Comparison of ENCODE assay signal across 8 cellular contexts in the genomic region with DNA sequence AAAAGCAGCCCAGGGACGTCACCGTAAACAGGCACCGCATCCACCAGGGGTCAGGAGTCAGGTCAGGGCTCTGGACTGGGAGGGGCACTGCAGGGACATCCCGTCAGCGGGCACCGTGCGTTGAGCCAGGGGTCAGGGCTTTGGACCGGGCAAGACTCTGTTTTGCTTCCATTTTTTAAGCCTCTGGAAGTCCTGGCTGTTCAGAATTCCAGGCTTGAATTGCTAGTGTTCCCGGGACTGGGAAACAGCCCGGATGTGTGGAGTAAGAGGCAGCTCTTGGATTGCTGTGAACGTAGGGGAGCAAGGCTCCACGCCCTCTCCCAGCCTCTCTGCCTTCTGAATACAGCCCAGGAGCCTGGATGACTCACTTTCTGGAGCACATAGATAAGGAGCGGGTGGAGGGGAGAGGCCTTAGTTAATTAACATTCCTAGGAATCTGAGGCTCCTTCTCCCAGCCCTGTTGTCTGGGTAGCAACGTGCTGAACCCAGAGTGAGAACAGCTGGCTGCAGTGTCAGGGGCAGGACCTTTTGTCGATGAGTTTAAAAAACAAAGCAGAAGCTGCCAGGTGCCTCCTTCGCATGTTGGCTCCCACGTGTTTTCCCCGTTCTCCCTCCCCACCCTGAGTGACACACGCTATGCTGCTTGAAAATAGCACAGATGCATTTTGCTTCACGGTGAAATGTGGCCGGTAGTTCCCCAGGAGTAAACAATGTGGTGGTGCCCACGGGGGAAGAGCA. TPM values are rescaled to one million over a fixed set of nuclear protein-coding genes. Genes with fewer than 3 reads are reported as not detected.
DNase-seq lines count a peak whose midpoint lies in the region; ATAC-seq, FAIRE-seq and TF ChIP-seq lines count a peak whose summit lies in the region.

No MANE protein-coding gene starts in this region.

- TF ChIP-seq EP300 in HepG2 (IDR thresholded peaks at IDR 0.05; ENCODE audit: low read depth in 2 of 2, low read length in 2 of 2) (no peak), HepG2 (CRISPR knock-in tag; IDR thresholded peaks at IDR 0.05; ENCODE audit: borderline replicate concordance) (no peak)

- CTCF ChIA-PET in HEK293T (lab: Yijun Ruan, JAX) = interaction anchor here (0.6 kb wide), 1 partner anchor 91 kb away, joined by 3 read pairs; no protein-coding TSS in a partner anchor
- CTCF ChIA-PET in HepG2 (lab: Yijun Ruan, JAX; ENCODE audit: low intra/inter-chr PET ratio, low total read pairs) = no interaction called here

- 14% methylated on average over 22 of the region's 22 CpGs for WGBS in HepG2 (ENCODE audit: low lambda C conversion rate)

- H3K4me3 ChIP-seq in HepG2 (replicated peaks in 1 of 3; ENCODE audit: insufficient read depth in 1 of 3, low read depth in 2 of 3, low read length in 3 of 3) (peak overlapping the region; percentile 4 to 49 (median 39); a peak in 4 of 6 replicates), subcutaneous abdominal adipose tissue (ENCODE audit: low read depth in 1 of 5, low read length in 5 of 5) (peak overlapping the region in 4 of 5 donors; percentile 36 to 47 (median 44))

- BruUV-seq in HepG2 (replicated peaks; lab: Mats Ljungman, UMichigan) = no TSS peak

- ATAC-seq in HepG2 = peak; percentile 91

- in situ Hi-C loops in HepG2 (cut with HindIII; ENCODE audit: extremely low pct_ligation_motif_present, low pct_unique_long_range_greater_than_20kb) = no loop called here

- H3K27me3 ChIP-seq in HepG2 (ENCODE audit: control insufficient read depth in 1 of 2, insufficient read depth in 2 of 2, low read length in 2 of 2) (no peaks in the 10 kb centered on the region), subcutaneous abdominal adipose tissue (ENCODE audit: control insufficient read depth in 5 of 5, insufficient read depth in 4 of 5, low read length in 5 of 5) (no peaks in the 10 kb centered on the region)

- H3K27ac ChIP-seq in HepG2 (ENCODE audit: extremely low read length, insufficient read depth, low read length) (peak overlapping the region; percentile 81), subcutaneous abdominal adipose tissue (ENCODE audit: low read depth, low read length) (peak overlapping the region; percentile 64)

- peaks cover 93% of the 10 kb centered on the region for H3K79me2 ChIP-seq in HepG2 (ENCODE audit: insufficient read depth, low read length)

- H3K36me3 ChIP-seq in HepG2 (replicated peaks in 1 of 2; ENCODE audit: control insufficient read depth in 1 of 2, insufficient read depth in 2 of 2, low read length in 2 of 2) (peaks cover 10 to 16% of the 10 kb centered on the region in 2 experiments; a peak in 3 of 5 replicates), subcutaneous abdominal adipose tissue (ENCODE audit: control insufficient read depth in 5 of 5, insufficient read depth in 5 of 5, low read length in 5 of 5) (no peaks in the 10 kb centered on the region)

- FAIRE-seq in HepG2 (lab: Jason Lieb, UNC) = peak; percentile 77

- no peak overlapping the region for H2AFZ ChIP-seq in HepG2 (ENCODE audit: low read length)

- no peak for TF ChIP-seq POLR2A in HepG2 (IDR thresholded peaks at IDR 0.05; ENCODE audit: insufficient read depth in 1 of 2, low read depth in 2 of 2, low read length in 2 of 2)

- H3K4me1 ChIP-seq in HepG2 (ENCODE audit: insufficient read depth, low read length) = peaks cover 67% of the 10 kb centered on the region
- peaks cover 6 to 27% (median 17%) of the 10 kb centered on the region in 5 donors for H3K4me1 ChIP-seq in subcutaneous abdominal adipose tissue (ENCODE audit: control insufficient read depth in 5 of 5, insufficient read depth in 5 of 5, low read length in 5 of 5)

- POLR2A ChIA-PET in HEK293T (lab: Yijun Ruan, JAX) = no interaction called here
- POLR2A ChIA-PET in HepG2 (lab: Yijun Ruan, JAX) = interaction anchor here (1.2 to 2.9 kb wide), 2 partner anchors 10 to 45 kb away, joined by 7 to 14 read pairs; no protein-coding TSS in a partner anchor

- intact Hi-C loops in HepG2 (cut with micrococcal nuclease; ENCODE audit: unreplicated experiment) = loop anchor here (1.0 kb wide), 1 partner anchor 10 kb away; no protein-coding TSS in a partner anchor

- H3K4me2 ChIP-seq in HepG2 (ENCODE audit: low read depth, low read length) = peak overlapping the region; percentile 78

- peak; percentile 70 for TF ChIP-seq CTCF in HepG2 (CRISPR knock-in tag; IDR thresholded peaks at IDR 0.05)

- H4K20me1 ChIP-seq in HepG2 (ENCODE audit: insufficient read depth, low read length) = peaks cover 40% of the 10 kb centered on the region; the same call in 1 of the 2 replicates

- 0 out of 2 replicates have a peak, but pooled peaks have one; percentile 38 for TF ChIP-seq RAD21 in HepG2 (CRISPR knock-in tag; IDR thresholded peaks at IDR 0.05)

- DNase-seq in NCI-H1092 treated with DMSO at 0.1 percent for 48 hours (lab: John Stamatoyannopoulos, UW) (peak; percentile 35), NCI-H1092 (lab: John Stamatoyannopoulos, UW) (no peak), HEK293T (ENCODE audit: extremely low spot score) (peak; percentile 47), NCI-H69 (lab: John Stamatoyannopoulos, UW) (peak; percentile 88), dermis blood vessel endothelial cell (peak; percentile 100), HepG2 (ENCODE audit: low spot score) (peak; percentile 76), GM19238 (ENCODE audit: insufficient read length, low spot score) (no peak)

- H3K9me3 ChIP-seq in HepG2 (ENCODE audit: low read length) (peaks cover 10% of the 10 kb centered on the region), subcutaneous abdominal adipose tissue (ENCODE audit: control insufficient read depth in 5 of 5, low read length in 5 of 5) (peaks cover 0 to 10% (median 3%) of the 10 kb centered on the region in 5 donors)

- H3K9ac ChIP-seq in HepG2 (ENCODE audit: insufficient read depth, low read depth, low read length) (peak overlapping the region; percentile 53), subcutaneous abdominal adipose tissue (ENCODE audit: low read length in 5 of 5) (peak overlapping the region in 3 of 5 donors; percentile 13 to 71 (median 51))

TF ChIP-seq in HEK293T, 16 proteins besides CTCF, POLR2A, EP300 and RAD21:
- TF ChIP-seq ELF4 (IDR thresholded peaks at IDR 0.05) (no peak), TARDBP (IDR thresholded peaks at IDR 0.05) (no peak), ZNF384 (IDR thresholded peaks at IDR 0.05) (0 out of 2 replicates have a peak, but pooled peaks have one; percentile 15), L3MBTL2 (conservative IDR thresholded peaks at IDR 0.05) (0 out of 2 replicates have a peak, but pooled peaks have one; percentile 30)

TF ChIP-seq in HepG2, 621 proteins besides CTCF, POLR2A, EP300 and RAD21 (continues in another document):
- TF ChIP-seq GTF2F1 (IDR thresholded peaks at IDR 0.05; ENCODE audit: low read length) (no peak), ZNF775 (CRISPR knock-in tag; IDR thresholded peaks at IDR 0.05; ENCODE audit: borderline replicate concordance) (no peak), DNMT3B (CRISPR knock-in tag; conservative IDR thresholded peaks at IDR 0.05) (no peak), ZSCAN30 (CRISPR knock-in tag; IDR thresholded peaks at IDR 0.05) (no peak), ZNF780A (CRISPR knock-in tag; IDR thresholded peaks at IDR 0.05) (no peak), TOPORS (CRISPR knock-in tag; IDR thresholded peaks at IDR 0.05) (no peak), MED8 (CRISPR knock-in tag; IDR thresholded peaks at IDR 0.05; ENCODE audit: insufficient replicate concordance) (no peak), ZNF224 (CRISPR knock-in tag; IDR thresholded peaks at IDR 0.05) (no peak), ZSCAN22 (CRISPR knock-in tag; IDR thresholded peaks at IDR 0.05) (no peak), PLRG1 (conservative IDR thresholded peaks at IDR 0.05) (no peak)
- TF ChIP-seq, protein P1, sequence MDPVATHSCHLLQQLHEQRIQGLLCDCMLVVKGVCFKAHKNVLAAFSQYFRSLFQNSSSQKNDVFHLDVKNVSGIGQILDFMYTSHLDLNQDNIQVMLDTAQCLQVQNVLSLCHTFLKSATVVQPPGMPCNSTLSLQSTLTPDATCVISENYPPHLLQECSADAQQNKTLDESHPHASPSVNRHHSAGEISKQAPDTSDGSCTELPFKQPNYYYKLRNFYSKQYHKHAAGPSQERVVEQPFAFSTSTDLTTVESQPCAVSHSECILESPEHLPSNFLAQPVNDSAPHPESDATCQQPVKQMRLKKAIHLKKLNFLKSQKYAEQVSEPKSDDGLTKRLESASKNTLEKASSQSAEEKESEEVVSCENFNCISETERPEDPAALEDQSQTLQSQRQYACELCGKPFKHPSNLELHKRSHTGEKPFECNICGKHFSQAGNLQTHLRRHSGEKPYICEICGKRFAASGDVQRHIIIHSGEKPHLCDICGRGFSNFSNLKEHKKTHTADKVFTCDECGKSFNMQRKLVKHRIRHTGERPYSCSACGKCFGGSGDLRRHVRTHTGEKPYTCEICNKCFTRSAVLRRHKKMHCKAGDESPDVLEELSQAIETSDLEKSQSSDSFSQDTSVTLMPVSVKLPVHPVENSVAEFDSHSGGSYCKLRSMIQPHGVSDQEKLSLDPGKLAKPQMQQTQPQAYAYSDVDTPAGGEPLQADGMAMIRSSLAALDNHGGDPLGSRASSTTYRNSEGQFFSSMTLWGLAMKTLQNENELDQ (CRISPR knock-in tag; IDR thresholded peaks at IDR 0.05; ENCODE audit: borderline replicate concordance) = no peak

RNA-seq across cellular contexts. Expression of gene ATP11A, which starts 21.9 kb away (rescaled TPM):
- 32.0 and 41.7 TPM in 2 replicates for total RNA-seq in dermis blood vessel endothelial cell
- total RNA-seq in HepG2 (2016; rRNA removed; fragmentation: Illumina TruSeq; extraction: Trizol) = 18.4 and 18.9 TPM in 2 replicates
- 5.5 and 6.6 TPM in 2 replicates for total RNA-seq in HepG2 (2016; cell fraction: cytosol; rRNA removed; fragmentation: Illumina TruSeq; extraction: Trizol; ENCODE audit: low read depth)
- 13.9 and 19.4 TPM in 2 replicates for total RNA-seq in HepG2 (2016; cell fraction: insoluble cytoplasmic fraction; rRNA removed; fragmentation: Illumina TruSeq; extraction: Trizol)
- total RNA-seq in HepG2 (2016; cell fraction: membrane; rRNA removed; fragmentation: Illumina TruSeq; extraction: Trizol) = 12.7 and 14.7 TPM in 2 replicates
- total RNA-seq in HepG2 (2016; cell fraction: nucleus; rRNA removed; fragmentation: Illumina TruSeq; extraction: Trizol) = 44.6 and 51.9 TPM in 2 replicates
- polyA plus RNA-seq in HepG2 (2011; rRNA removed) = 20.1 and 24.0 TPM in 2 replicates
- 13.1 and 13.2 TPM in 2 replicates for polyA plus RNA-seq in HepG2 (2011; cell fraction: cytosol; rRNA removed)
- polyA plus RNA-seq in HepG2 (2011; cell fraction: nucleus; rRNA removed) = 168 and 195 TPM in 2 replicates
- polyA plus RNA-seq in HepG2 (2012) = 36.8 and 55.4 TPM in 2 replicates
- polyA plus RNA-seq in HepG2 (2016; cell fraction: cytosol; fragmentation: Illumina TruSeq; extraction: Trizol; ENCODE audit: low read depth) = 1.3 and 1.5 TPM in 2 replicates
- 12.9 TPM in 2 replicates for polyA plus RNA-seq in HepG2 (2016; cell fraction: insoluble cytoplasmic fraction; fragmentation: Illumina TruSeq; extraction: Trizol; ENCODE audit: low read depth)
- polyA plus RNA-seq in HepG2 (2016; cell fraction: membrane; fragmentation: Illumina TruSeq; extraction: Trizol; ENCODE audit: low read depth) = 3.0 and 3.7 TPM in 2 replicates
- polyA plus RNA-seq in HepG2 (2016; cell fraction: nucleus; fragmentation: Illumina TruSeq; extraction: Trizol; ENCODE audit: insufficient read depth, low read depth) = 72.0 and 87.4 TPM in 2 replicates
- polyA minus RNA-seq in HepG2 (2011; rRNA and poly(A)+ RNA removed; ENCODE audit: low replicate concordance) = 14.4 and 71.9 TPM in 2 replicates
- 42.1 and 46.7 TPM in 2 replicates for polyA minus RNA-seq in HepG2 (2011; cell fraction: cytosol; rRNA and poly(A)+ RNA removed)
- 107 and 137 TPM in 2 replicates for polyA minus RNA-seq in HepG2 (2011; cell fraction: nucleus; rRNA and poly(A)+ RNA removed)

Comparison
In these comparisons a context has a peak if more than half of its experiments do, and no peak if none do; other contexts are left out.
1. DNase-seq: peak in NCI-H1092 treated with DMSO at 0.1 percent for 48 hours (single experiment), HEK293T (single experiment), NCI-H69 (single experiment), dermis blood vessel endothelial cell (single experiment) and HepG2 (single experiment); none in NCI-H1092 (single experiment) and GM19238 (single experiment).